ENCODE assay signal across 28 cellular contexts in the genomic region with DNA sequence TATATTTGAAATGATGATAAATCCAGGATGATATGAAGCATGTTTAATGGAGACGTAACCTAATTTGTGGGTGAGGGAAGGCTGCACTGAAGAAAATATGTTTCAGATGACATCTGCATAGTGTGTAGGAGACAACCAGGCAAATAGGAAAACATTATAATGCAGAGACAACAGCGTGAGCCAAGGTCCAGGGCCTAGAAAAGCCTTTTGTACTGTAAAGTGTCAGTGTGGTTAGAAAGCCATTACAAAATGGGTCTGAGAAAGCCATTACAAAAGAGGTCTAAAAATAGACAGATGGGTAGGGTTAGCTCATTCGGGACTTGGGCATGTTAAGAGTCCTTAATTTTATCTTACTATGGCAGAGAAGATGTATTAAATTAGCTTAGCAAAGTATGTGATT. TPM values are rescaled to one million over a fixed set of nuclear protein-coding genes. Genes with fewer than 3 reads are reported as not detected.
"Had no signal": no experiment of that assay in that cellular context is flagged by ENCODE, and none has a peak within 500 bp of the region (broad histone marks: within the 10 kb centered on the region; RNA-seq: fewer than 3 reads in every experiment).

No MANE protein-coding gene starts in this region.

- DNase-seq: activated CD4-positive, alpha-beta T cell treated with anti-CD3 and anti-CD28 coated beads, Interleukin-2, amount 50 U/mL, for 4 hours; activated CD8-positive, alpha-beta memory T cell treated with anti-CD3 and anti-CD28 coated beads for 24 hours; activated CD8-positive, alpha-beta memory T cell treated with anti-CD3 and anti-CD28 coated beads, Interleukin-2, amount 50 U/mL, for 4 hours; activated T-cell treated with anti-CD3 and anti-CD28 coated beads, Interleukin-2, amount 50 U/mL, for 24 hours; adrenal gland; central memory CD4-positive, alpha-beta T cell; effector memory CD4-positive, alpha-beta T cell; foreskin keratinocyte; left ventricle myocardium superior; mammary epithelial cell; naive thymus-derived CD8-positive, alpha-beta T cell; posterior cingulate gyrus; small intestine; stomach had no signal

- H3K9me3 Mint-ChIP-seq: neural progenitor cell had no signal

- H3K36me3 Mint-ChIP-seq: activated naive CD8-positive, alpha-beta T cell; mesothelial cell of epicardium; naive thymus-derived CD8-positive, alpha-beta T cell; neural progenitor cell; stimulated activated memory B cell treated with anti-CD40 and anti-IgM and Interleukin-4, amounts not matched to agents 10 μg/mL and 1 μg/mL and 100 μg/mL, for 72 hours had no signal

- H3K27me3 Mint-ChIP-seq: activated naive CD8-positive, alpha-beta T cell; activated T-cell treated with anti-CD3 and anti-CD28 coated beads, Interleukin-2, amount 50 U/mL, for 24 hours; activated T-helper 17 cell treated with anti-CD3 and anti-CD28 coated beads, Interleukin-2, amount 50 U/mL, for 72 hours; naive thymus-derived CD8-positive, alpha-beta T cell; stimulated activated memory B cell treated with anti-CD40 and anti-IgM and Interleukin-4, amounts not matched to agents 10 μg/mL and 1 μg/mL and 100 μg/mL, for 72 hours had no signal

- H3K27ac Mint-ChIP-seq: activated naive CD8-positive, alpha-beta T cell; activated T-cell treated with anti-CD3 and anti-CD28 coated beads, Interleukin-2, amount 50 U/mL, for 24 hours; activated T-helper 17 cell treated with anti-CD3 and anti-CD28 coated beads, Interleukin-2, amount 50 U/mL, for 72 hours; mesothelial cell of epicardium; naive thymus-derived CD8-positive, alpha-beta T cell; neural progenitor cell; stimulated activated memory B cell treated with anti-CD40 and anti-IgM and Interleukin-4, amounts not matched to agents 10 μg/mL and 1 μg/mL and 100 μg/mL, for 72 hours had no signal

- H3K4me3 ChIP-seq: adrenal gland, hepatocyte, neural progenitor cell, stomach, suprapubic skin, tibial nerve had no signal

- H3K4me1 Mint-ChIP-seq: activated T-helper 17 cell treated with anti-CD3 and anti-CD28 coated beads, Interleukin-2, amount 50 U/mL, for 72 hours; mesothelial cell of epicardium; naive thymus-derived CD8-positive, alpha-beta T cell; neural progenitor cell; stimulated activated memory B cell treated with anti-CD40 and anti-IgM and Interleukin-4, amounts not matched to agents 10 μg/mL and 1 μg/mL and 100 μg/mL, for 72 hours had no signal

- ATAC-seq: activated T-helper 17 cell treated with anti-CD3 and anti-CD28 coated beads, Interleukin-2, amount 50 U/mL, for 72 hours; foreskin keratinocyte; left ventricle myocardium superior; naive thymus-derived CD8-positive, alpha-beta T cell; sciatic nerve; stimulated activated memory B cell treated with anti-CD40 and anti-IgM and Interleukin-4, amounts not matched to agents 10 μg/mL and 1 μg/mL and 100 μg/mL, for 72 hours had no signal

- H3K27me3 ChIP-seq: adrenal gland, foreskin keratinocyte, hepatocyte, neural progenitor cell, stomach, suprapubic skin, tibial nerve had no signal

- FAIRE-seq: astrocyte, colon, islet of Langerhans, small intestine had no signal

- H3K9me3 ChIP-seq: adrenal gland, suprapubic skin had no signal

- H3K4me1 ChIP-seq: adrenal gland, foreskin keratinocyte, neural progenitor cell, stomach, suprapubic skin, tibial nerve had no signal

- H3K4me3 Mint-ChIP-seq: activated naive CD8-positive, alpha-beta T cell; activated T-cell treated with anti-CD3 and anti-CD28 coated beads, Interleukin-2, amount 50 U/mL, for 24 hours; activated T-helper 17 cell treated with anti-CD3 and anti-CD28 coated beads, Interleukin-2, amount 50 U/mL, for 72 hours; mesothelial cell of epicardium; naive thymus-derived CD8-positive, alpha-beta T cell; neural progenitor cell; stimulated activated memory B cell treated with anti-CD40 and anti-IgM and Interleukin-4, amounts not matched to agents 10 μg/mL and 1 μg/mL and 100 μg/mL, for 72 hours had no signal

- H3K36me3 ChIP-seq: adrenal gland, neural progenitor cell, stomach, suprapubic skin, tibial nerve had no signal

- H3K27ac ChIP-seq: adrenal gland, foreskin keratinocyte, hepatocyte, neural progenitor cell, stomach, suprapubic skin, tibial nerve had no signal

RNA-seq across cellular contexts. Expression of gene GABRG2, which starts 14.9 kb away (rescaled TPM):
- total RNA-seq: activated T-helper 17 cell treated with anti-CD3 and anti-CD28 coated beads, Interleukin-2, amount 50 U/mL, for 72 hours; astrocyte; dermis microvascular lymphatic vessel endothelial cell; foreskin keratinocyte; left ventricle myocardium superior; omental fat pad; sciatic nerve; suprapubic skin; tibial nerve had no signal
